Comparison of ENCODE assay signal across 8 cellular contexts in the genomic region with DNA sequence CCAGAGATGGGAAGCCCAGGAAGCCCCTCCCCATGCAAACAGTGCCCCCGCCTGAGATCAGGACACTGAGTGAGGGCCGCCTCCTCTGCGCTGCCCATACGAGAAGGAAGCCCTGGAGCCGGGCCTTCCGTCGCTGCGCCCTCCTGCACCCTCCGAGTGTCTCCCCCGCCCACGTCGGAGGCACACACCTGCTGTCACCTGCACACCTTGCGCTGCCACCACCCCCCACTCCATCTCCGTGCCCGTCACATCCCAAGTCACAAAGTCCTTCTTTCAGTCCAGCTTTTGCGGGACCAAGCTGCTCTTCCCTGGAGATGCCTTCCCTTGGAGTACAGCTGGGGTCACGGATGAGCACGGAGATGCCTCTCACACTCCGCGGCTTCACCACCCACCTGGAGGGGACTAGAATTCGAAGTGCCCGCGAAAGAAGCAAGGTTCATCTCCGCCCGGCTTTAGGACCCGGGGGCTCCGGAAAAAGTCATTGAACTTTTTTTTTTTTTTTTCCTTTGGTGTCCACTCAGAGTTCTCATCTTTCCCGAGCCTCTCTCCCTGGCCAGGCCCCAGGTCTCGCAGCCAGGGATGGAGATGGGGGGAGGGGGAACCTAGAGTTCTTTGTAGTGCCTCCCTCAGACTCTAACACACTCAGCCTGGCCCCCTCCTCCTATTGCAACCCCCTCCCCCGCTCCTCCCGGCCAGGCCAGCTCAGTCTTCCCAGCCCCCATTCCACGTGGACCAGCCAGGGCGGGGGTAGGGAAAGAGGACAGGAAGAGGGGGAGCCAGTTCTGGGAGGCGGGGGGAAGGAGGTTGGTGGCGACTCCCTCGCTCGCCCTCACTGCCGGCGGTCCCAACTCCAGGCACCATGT. TPM values are rescaled to one million over a fixed set of nuclear protein-coding genes. Genes with fewer than 3 reads are reported as not detected.
A peak's percentile ranks its signal among the peaks of the same experiment; 100 is the strongest.
DNase-seq lines count a peak whose midpoint lies in the region; ATAC-seq, FAIRE-seq and TF ChIP-seq lines count a peak whose summit lies in the region.

FKBP10 (plus strand) TSS at position 829 of the 863 bp plus-strand sequence; CDS start at position 860, 31 bp downstream.

- CTCF ChIA-PET in HepG2 (lab: Yijun Ruan, JAX; ENCODE audit: low intra/inter-chr PET ratio, low total read pairs): interaction anchor here (2.6 kb wide), 1 partner anchor 74 kb away, joined by 14 read pairs; no protein-coding TSS in a partner anchor

- TF ChIP-seq EP300 in HepG2 (IDR thresholded peaks at IDR 0.05; ENCODE audit: low read depth in 2 of 2, low read length in 2 of 2) (peak in 1 of 2 experiments; percentile 38; a peak in 1 of 4 replicates), HepG2 (CRISPR knock-in tag; IDR thresholded peaks at IDR 0.05; ENCODE audit: borderline replicate concordance) (no peak)

- no peak for TF ChIP-seq RAD21 in HepG2 (CRISPR knock-in tag; IDR thresholded peaks at IDR 0.05)

- no peaks in the 10 kb centered on the region; a peak in 1 of 5 replicates for H3K27me3 ChIP-seq in HepG2 (ENCODE audit: control insufficient read depth in 1 of 2, insufficient read depth in 2 of 2, low read length in 2 of 2)

- no TSS peak for BruUV-seq in HepG2 (replicated peaks; lab: Mats Ljungman, UMichigan)

- peak within 1 kb of the TSS; percentile 83 to 88 (median 87) for H3K4me3 ChIP-seq in HepG2 (replicated peaks in 1 of 3; ENCODE audit: insufficient read depth in 1 of 3, low read depth in 2 of 3, low read length in 3 of 3)

- peak; percentile 15 for ATAC-seq in GM18867 (IDR thresholded peaks at IDR 0.05; ENCODE audit: unreplicated experiment)
- ATAC-seq in HepG2: peak; percentile 64
- ATAC-seq in HG03442 (IDR thresholded peaks at IDR 0.05; ENCODE audit: unreplicated experiment): no peak

- H3K9me3 ChIP-seq in HepG2 (ENCODE audit: low read length): no peaks in the 10 kb centered on the region

- peak; percentile 76 for DNase-seq in A172 (ENCODE audit: low spot score)
- DNase-seq in NCI-H146 treated with DMSO at 0.1 percent for 48 hours (lab: John Stamatoyannopoulos, UW; ENCODE audit: unreplicated experiment): peak; percentile 87
- peak; percentile 45 for DNase-seq in activated CD4-positive, alpha-beta T cell treated with anti-CD3 and anti-CD28 coated beads for 48 hours
- DNase-seq in ecto neural progenitor cell (ENCODE audit: low spot score): peak; percentile 95
- DNase-seq in HepG2 (ENCODE audit: low spot score): peak; percentile 90
- DNase-seq in stimulated activated CD4-positive, alpha-beta T cell treated with anti-CD3 and anti-CD28 coated beads, Interleukin-4, amount 100 ng/mL, for 4 hours: peak; percentile 15 to 19

- H3K36me3 ChIP-seq in HepG2 (replicated peaks in 1 of 2; ENCODE audit: control insufficient read depth in 1 of 2, insufficient read depth in 2 of 2, low read length in 2 of 2): peaks cover 6 to 12% of the 10 kb centered on the region in 2 experiments; a peak in 1 of 5 replicates

- H3K9ac ChIP-seq in HepG2 (ENCODE audit: insufficient read depth, low read depth, low read length): peak within 1 kb of the TSS; percentile 88

- H3K4me2 ChIP-seq in HepG2 (ENCODE audit: low read depth, low read length): peak within 1 kb of the TSS; percentile 94

- intact Hi-C loops in HepG2 (cut with micrococcal nuclease; ENCODE audit: unreplicated experiment): loop anchor here (5.0 to 10.0 kb wide), 2 partner anchors 52 to 145 kb away; partner anchors contain the start of gene KLHL11

- under 1% methylated on average over 32 of the region's 39 CpGs for WGBS in HepG2 (ENCODE audit: low lambda C conversion rate)

- TF ChIP-seq POLR2A in HepG2 (IDR thresholded peaks at IDR 0.05; ENCODE audit: insufficient read depth in 1 of 2, low read depth in 2 of 2, low read length in 2 of 2): peak; percentile 53 to 86

- no peaks in the 10 kb centered on the region for H4K20me1 ChIP-seq in HepG2 (ENCODE audit: insufficient read depth, low read length)

- H3K4me1 ChIP-seq in HepG2 (ENCODE audit: insufficient read depth, low read length): peaks cover 60% of the 10 kb centered on the region

- H3K79me2 ChIP-seq in HepG2 (ENCODE audit: insufficient read depth, low read length): peaks cover 47% of the 10 kb centered on the region

- no peak within 1 kb of the TSS for H2AFZ ChIP-seq in HepG2 (ENCODE audit: low read length)

- TF ChIP-seq CTCF in HepG2 (CRISPR knock-in tag; IDR thresholded peaks at IDR 0.05): no peak

- POLR2A ChIA-PET in HepG2 (lab: Yijun Ruan, JAX): interaction anchor here (0.8 to 3.9 kb wide), 19 partner anchors 10 to 124 kb away, joined by 3 to 22 read pairs (median 7); partner anchors contain the start of genes ACLY, EIF1, JUP and KLHL10

- FAIRE-seq in HepG2 (lab: Jason Lieb, UNC): no peak

- in situ Hi-C loops in HepG2 (cut with HindIII; ENCODE audit: extremely low pct_ligation_motif_present, low pct_unique_long_range_greater_than_20kb): no loop called here

- H3K27ac ChIP-seq in HepG2 (ENCODE audit: extremely low read length, insufficient read depth, low read length): peak within 1 kb of the TSS; percentile 82

TF ChIP-seq in HepG2, 621 proteins besides CTCF, POLR2A, EP300 and RAD21 (continues in another document):
- TF ChIP-seq ZNF850 (CRISPR knock-in tag; conservative IDR thresholded peaks at IDR 0.05): 0 out of 2 replicates have a peak, but pooled peaks have one; percentile 59
- no peak for TF ChIP-seq ZNF512 (CRISPR knock-in tag; IDR thresholded peaks at IDR 0.05)
- TF ChIP-seq BHLHE40 (IDR thresholded peaks at IDR 0.05; ENCODE audit: low read length): no peak
- TF ChIP-seq, protein P1, sequence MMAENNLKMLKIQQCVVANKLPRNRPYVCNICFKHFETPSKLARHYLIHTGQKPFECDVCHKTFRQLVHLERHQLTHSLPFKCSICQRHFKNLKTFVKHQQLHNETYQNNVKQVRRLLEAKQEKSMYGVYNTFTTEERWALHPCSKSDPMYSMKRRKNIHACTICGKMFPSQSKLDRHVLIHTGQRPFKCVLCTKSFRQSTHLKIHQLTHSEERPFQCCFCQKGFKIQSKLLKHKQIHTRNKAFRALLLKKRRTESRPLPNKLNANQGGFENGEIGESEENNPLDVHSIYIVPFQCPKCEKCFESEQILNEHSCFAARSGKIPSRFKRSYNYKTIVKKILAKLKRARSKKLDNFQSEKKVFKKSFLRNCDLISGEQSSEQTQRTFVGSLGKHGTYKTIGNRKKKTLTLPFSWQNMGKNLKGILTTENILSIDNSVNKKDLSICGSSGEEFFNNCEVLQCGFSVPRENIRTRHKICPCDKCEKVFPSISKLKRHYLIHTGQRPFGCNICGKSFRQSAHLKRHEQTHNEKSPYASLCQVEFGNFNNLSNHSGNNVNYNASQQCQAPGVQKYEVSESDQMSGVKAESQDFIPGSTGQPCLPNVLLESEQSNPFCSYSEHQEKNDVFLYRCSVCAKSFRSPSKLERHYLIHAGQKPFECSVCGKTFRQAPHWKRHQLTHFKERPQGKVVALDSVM (CRISPR knock-in tag; IDR thresholded peaks at IDR 0.05): peak; percentile 51; the same call in 1 of the 2 replicates
- TF ChIP-seq IRX3 (CRISPR knock-in tag; IDR thresholded peaks at IDR 0.05; ENCODE audit: borderline replicate concordance, low read depth): no peak
- no peak for TF ChIP-seq MEIS2 (CRISPR knock-in tag; IDR thresholded peaks at IDR 0.05)
- TF ChIP-seq RXRA (CRISPR knock-in tag; IDR thresholded peaks at IDR 0.05): no peak; the same call in 1 of the 2 replicates
- TF ChIP-seq RAD51 (IDR thresholded peaks at IDR 0.05; ENCODE audit: borderline replicate concordance): no peak
- TF ChIP-seq ARNT2 (CRISPR knock-in tag; IDR thresholded peaks at IDR 0.05; ENCODE audit: low read depth): peak; percentile 76; the same call in 1 of the 2 replicates

RNA-seq across cellular contexts. Expression of gene FKBP10, which starts in this region (rescaled TPM):
- total RNA-seq in A172 (2014; rRNA removed; shearing (Covaris generic)): 131 and 139 TPM in 2 replicates
- 46.5 and 149 TPM in 2 replicates for total RNA-seq in HepG2 (2016; rRNA removed; fragmentation: Illumina TruSeq; extraction: Trizol)
- total RNA-seq in HepG2 (2016; cell fraction: cytosol; rRNA removed; fragmentation: Illumina TruSeq; extraction: Trizol; ENCODE audit: low read depth): 31.7 and 32.8 TPM in 2 replicates
- 37.6 and 157 TPM in 2 replicates for total RNA-seq in HepG2 (2016; cell fraction: insoluble cytoplasmic fraction; rRNA removed; fragmentation: Illumina TruSeq; extraction: Trizol)
- total RNA-seq in HepG2 (2016; cell fraction: membrane; rRNA removed; fragmentation: Illumina TruSeq; extraction: Trizol): 42.3 and 48.1 TPM in 2 replicates
- total RNA-seq in HepG2 (2016; cell fraction: nucleus; rRNA removed; fragmentation: Illumina TruSeq; extraction: Trizol): 148 and 181 TPM in 2 replicates
- polyA plus RNA-seq in HepG2 (2011; rRNA removed): 543 and 573 TPM in 2 replicates
- polyA plus RNA-seq in HepG2 (2011; cell fraction: cytosol; rRNA removed): 288 and 579 TPM in 2 replicates
- polyA plus RNA-seq in HepG2 (2011; cell fraction: nucleus; rRNA removed): 3,059 and 4,867 TPM in 2 replicates
- 224 and 292 TPM in 2 replicates for polyA plus RNA-seq in HepG2 (2012)
- polyA plus RNA-seq in HepG2 (2016; cell fraction: cytosol; fragmentation: Illumina TruSeq; extraction: Trizol; ENCODE audit: low read depth): 18.4 and 19.7 TPM in 2 replicates
- polyA plus RNA-seq in HepG2 (2016; cell fraction: insoluble cytoplasmic fraction; fragmentation: Illumina TruSeq; extraction: Trizol; ENCODE audit: low read depth): 46.0 and 56.5 TPM in 2 replicates
- polyA plus RNA-seq in HepG2 (2016; cell fraction: membrane; fragmentation: Illumina TruSeq; extraction: Trizol; ENCODE audit: low read depth): 32.1 and 36.5 TPM in 2 replicates
- 597 and 623 TPM in 2 replicates for polyA plus RNA-seq in HepG2 (2016; cell fraction: nucleus; fragmentation: Illumina TruSeq; extraction: Trizol; ENCODE audit: insufficient read depth, low read depth)
- polyA minus RNA-seq in HepG2 (2011; rRNA and poly(A)+ RNA removed; ENCODE audit: low replicate concordance): 133 and 613 TPM in 2 replicates
- 159 and 170 TPM in 2 replicates for polyA minus RNA-seq in HepG2 (2011; cell fraction: cytosol; rRNA and poly(A)+ RNA removed)
- polyA minus RNA-seq in HepG2 (2011; cell fraction: nucleus; rRNA and poly(A)+ RNA removed): 231 and 275 TPM in 2 replicates

Comparison
In these comparisons a context has a peak if more than half of its experiments do, and no peak if none do; other contexts are left out.
1. DNase-seq: peak in every context shown above with its lines; median percentile 95 in ecto neural progenitor cell; 90 in HepG2; 87 in NCI-H146 treated with DMSO at 0.1 percent for 48 hours; 76 in A172; 45 in activated CD4-positive, alpha-beta T cell treated with anti-CD3 and anti-CD28 coated beads for 48 hours; 17 in stimulated activated CD4-positive, alpha-beta T cell treated with anti-CD3 and anti-CD28 coated beads, Interleukin-4, amount 100 ng/mL, for 4 hours.